ENCODE assay signal across 16 cellular contexts in the genomic region with DNA sequence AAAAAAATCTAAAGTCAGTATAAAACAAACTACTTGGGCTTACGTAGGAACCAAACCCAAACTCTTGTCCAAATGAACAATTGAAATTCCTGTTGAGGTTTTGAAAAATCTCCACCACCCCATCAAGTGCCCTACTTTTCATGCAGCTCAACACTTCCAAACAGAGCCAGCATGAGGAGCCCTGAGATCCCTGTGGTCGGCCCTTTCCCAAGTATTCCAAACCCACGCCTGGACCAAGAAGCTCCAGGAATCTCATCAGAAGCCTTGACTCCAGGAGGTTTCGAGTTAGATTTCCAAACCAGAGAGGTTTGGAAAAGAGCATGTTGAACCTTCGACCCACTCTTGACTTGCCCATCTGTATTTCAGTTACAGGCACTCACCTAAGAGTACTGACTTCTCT.
DNase-seq lines count a peak whose midpoint lies in the region; ATAC-seq, FAIRE-seq and TF ChIP-seq lines count a peak whose summit lies in the region.
"Had no signal": no experiment of that assay in that cellular context is flagged by ENCODE, and none has a peak within 500 bp of the region (broad histone marks: within the 10 kb centered on the region; RNA-seq: fewer than 3 reads in every experiment).

No MANE protein-coding gene starts in this region.

- H3K27ac ChIP-seq in IMR-90 (ENCODE audit: insufficient read depth, low read length), result no peak overlapping the region
- H3K27ac ChIP-seq in keratinocyte (ENCODE audit: control insufficient read depth, insufficient read depth, low read length), result no peak overlapping the region
- no peak overlapping the region for H3K27ac ChIP-seq in foreskin keratinocyte

- CTCF ChIA-PET in IMR-90 (lab: Yijun Ruan, JAX), result no interaction called here

- H2BK120ac ChIP-seq in IMR-90 (ENCODE audit: low read depth, low read length), result peak overlapping the region; percentile 52; the same call in 1 of the 2 replicates

- in situ Hi-C loops in IMR-90 (cut with MboI; ENCODE audit: low sequenced_read_pairs), result no loop called here

- ATAC-seq in IMR-90 (ENCODE audit: low read depth), result no peak
- no peak for ATAC-seq in foreskin keratinocyte

- no peaks in the 10 kb centered on the region for H3K9me3 ChIP-seq in IMR-90 (ENCODE audit: control insufficient read depth, insufficient read depth, low read length)
- no peaks in the 10 kb centered on the region for H3K9me3 ChIP-seq in keratinocyte (ENCODE audit: control insufficient read depth, low read depth, low read length)

- peak overlapping the region; percentile 44; the same call in 1 of the 2 replicates for H2AK5ac ChIP-seq in IMR-90 (ENCODE audit: low read depth, low read length)

- H2BK5ac ChIP-seq in IMR-90 (ENCODE audit: low read depth, low read length, poor library complexity, severe bottlenecking), result peak overlapping the region; percentile 50

- no peak overlapping the region for H4K91ac ChIP-seq in IMR-90 (ENCODE audit: insufficient read depth, low read depth, low read length)

- H3K9ac ChIP-seq in IMR-90 (ENCODE audit: low read depth, low read length) (no peak overlapping the region), keratinocyte (ENCODE audit: control insufficient read depth, extremely low read depth, insufficient read depth, low read length) (no peak overlapping the region)

- H2AK9ac ChIP-seq in IMR-90 (replicated peaks; ENCODE audit: low read depth, low read length, poor library complexity), result no peak overlapping the region

- DNase-seq in IMR-90 (no peak), astrocyte of the hippocampus (ENCODE audit: low read depth, low spot score) (peak; percentile 51), keratinocyte (ENCODE audit: low read depth, low spot score) (no peak), DMS153 treated with DMSO at 0.1 percent for 48 hours (lab: John Stamatoyannopoulos, UW; ENCODE audit: unreplicated experiment) (no peak), foreskin keratinocyte (no peak)
- no peak for DNase-seq in stimulated activated CD4-positive, alpha-beta T cell treated with anti-CD3 and anti-CD28 coated beads, Interleukin-2, amount 100 ng/mL, for 24 hours
- no peak for DNase-seq in activated naive CD4-positive, alpha-beta T cell treated with anti-CD3 and anti-CD28 coated beads, Interleukin-2, amount 50 U/mL, for 16 hours
- DNase-seq: C1 segment of cervical spinal cord; Calu3; CD4-positive, alpha-beta T cell; DMS 273 treated with DMSO at 0.1 percent for 48 hours; DMS79 treated with DMSO at 0.1 percent for 48 hours; EL had no signal

- POLR2A ChIA-PET in IMR-90 (lab: Charles Lee; ENCODE audit: unreplicated experiment), result no interaction called here

- H4K8ac ChIP-seq in IMR-90 (ENCODE audit: low read depth in 2 of 2, low read length in 2 of 2), result peak overlapping the region; percentile 16 to 55; a peak in 1 of 4 replicates

- no peak overlapping the region for H2AFZ ChIP-seq in IMR-90 (replicated peaks; ENCODE audit: low read length, poor library complexity)
- H2AFZ ChIP-seq in keratinocyte (ENCODE audit: control insufficient read depth, low read length), result no peak overlapping the region

- H3K4me1 ChIP-seq in IMR-90 (ENCODE audit: control insufficient read depth, insufficient read depth, low read length) (peaks cover 17% of the 10 kb centered on the region), keratinocyte (ENCODE audit: control insufficient read depth, extremely low read depth, insufficient read depth, low read length) (peaks cover 18% of the 10 kb centered on the region), foreskin keratinocyte (peaks cover 6% of the 10 kb centered on the region)

- H3K23ac ChIP-seq in IMR-90 (ENCODE audit: low read depth, low read length), result no peak overlapping the region

- peak overlapping the region; percentile 60; the same call in 1 of the 2 replicates for H4K5ac ChIP-seq in IMR-90 (ENCODE audit: low read depth, low read length)

- H3K14ac ChIP-seq in IMR-90 (replicated peaks; ENCODE audit: low read depth, low read length), result 0 out of 2 replicates have a peak overlapping the region, but pooled peaks have one; percentile 1

- 93% methylated on average over 2 of the region's 5 CpGs; no CpG with 5 or more reads in 1 of the 2 experiments for WGBS in IMR-90 (ENCODE audit: extremely low coverage in 2 of 2, insufficient read length in 1 of 2), 2 experiments

- BruUV-seq in IMR-90 (replicated peaks; lab: Mats Ljungman, UMichigan), result no TSS peak

- H3K4me2 ChIP-seq in IMR-90 (ENCODE audit: low read depth, low read length) (no peak overlapping the region), keratinocyte (ENCODE audit: control insufficient read depth, extremely low read depth, insufficient read depth, low read depth, low read length) (no peak overlapping the region)

- peak; percentile 17 for FAIRE-seq in keratinocyte (lab: Jason Lieb, UNC)
- FAIRE-seq: GM12892, GM19239, H54 had no signal

- no peak for TF ChIP-seq CTCF in IMR-90 (conservative IDR thresholded peaks at IDR 0.05; ENCODE audit: low read depth, low read length)
- no peak for TF ChIP-seq CTCF in keratinocyte (optimal IDR thresholded peaks at IDR 0.05 in 1 of 3, IDR thresholded peaks at IDR 0.05 in 1 of 3, conservative IDR thresholded peaks at IDR 0.05 in 1 of 3; ENCODE audit: extremely low read depth in 1 of 3, insufficient read depth in 2 of 3, low read length in 3 of 3)
- no peak for TF ChIP-seq CTCF in foreskin keratinocyte (conservative IDR thresholded peaks at IDR 0.05)

- TF ChIP-seq POLR2A in IMR-90 (IDR thresholded peaks at IDR 0.05; ENCODE audit: low read depth, low read length), result no peak

- intact Hi-C loops in IMR-90 (cut with micrococcal nuclease), result no loop called here

- peak overlapping the region; percentile 34; the same call in 1 of the 2 replicates for H3K18ac ChIP-seq in IMR-90 (ENCODE audit: low read depth, low read length)

- no peaks in the 10 kb centered on the region for H3K79me2 ChIP-seq in keratinocyte (ENCODE audit: control insufficient read depth, insufficient read depth, low read length)

- TF ChIP-seq RAD21 in IMR-90 (IDR thresholded peaks at IDR 0.05; ENCODE audit: low read length), result no peak

- no peak overlapping the region for H3K4me3 ChIP-seq in IMR-90 (ENCODE audit: insufficient read depth, low read depth, low read length)
- H3K4me3 ChIP-seq in keratinocyte (ENCODE audit: control insufficient read depth in 2 of 3, extremely low read depth in 1 of 3, insufficient read depth in 2 of 3, low read depth in 1 of 3, low read length in 3 of 3), result no peak overlapping the region

- dilution Hi-C loops in IMR-90 (cut with HindIII; ENCODE audit: low sequenced_read_pairs, unreplicated experiment) (no loop called here), keratinocyte (cut with MboI; ENCODE audit: extremely low pct_ligation_motif_present, low sequenced_read_pairs) (no loop called here)

- H4K20me1 ChIP-seq in IMR-90 (ENCODE audit: insufficient read depth, low read length), result no peaks in the 10 kb centered on the region
- H4K20me1 ChIP-seq in keratinocyte (ENCODE audit: control insufficient read depth, extremely low read depth, insufficient read depth, low read length), result no peaks in the 10 kb centered on the region

- peak overlapping the region; percentile 46 for H2BK20ac ChIP-seq in IMR-90 (ENCODE audit: low read depth, low read length)

- H3K4ac ChIP-seq in IMR-90 (ENCODE audit: low read depth, low read length), result peak overlapping the region; percentile 33; the same call in 1 of the 2 replicates

- H3K56ac ChIP-seq in IMR-90 (ENCODE audit: extremely low read depth, insufficient read depth, low read length), result no peak overlapping the region

- no peaks in the 10 kb centered on the region for H3K27me3 ChIP-seq in IMR-90 (ENCODE audit: control insufficient read depth, insufficient read depth, low read length)
- no peaks in the 10 kb centered on the region for H3K27me3 ChIP-seq in keratinocyte (ENCODE audit: control insufficient read depth, extremely low read depth, insufficient read depth, low read length)
- H3K27me3 ChIP-seq in foreskin keratinocyte, result no peaks in the 10 kb centered on the region

- peaks cover 33 to 64% of the 10 kb centered on the region in 2 experiments for H3K79me1 ChIP-seq in IMR-90 (ENCODE audit: low read depth in 1 of 2, low read length in 2 of 2)

- H3K9me1 ChIP-seq in IMR-90 (ENCODE audit: insufficient read depth, low read length) (peaks cover 13% of the 10 kb centered on the region), keratinocyte (ENCODE audit: control insufficient read depth, extremely low read depth, insufficient read depth, low read length) (no peaks in the 10 kb centered on the region)

- H3K36me3 ChIP-seq in IMR-90 (ENCODE audit: control insufficient read depth, insufficient read depth, low read length), result peaks cover 19% of the 10 kb centered on the region
- H3K36me3 ChIP-seq in keratinocyte (ENCODE audit: control insufficient read depth in 2 of 2, extremely low read depth in 1 of 2, insufficient read depth in 2 of 2, low read length in 2 of 2), result no peaks in the 10 kb centered on the region

- H2BK15ac ChIP-seq in IMR-90 (ENCODE audit: low read depth, low read length), result 0 out of 3 replicates have a peak overlapping the region, but pooled peaks have one; percentile 30

TF ChIP-seq in IMR-90, 13 proteins besides CTCF, POLR2A, EP300 and RAD21:
- TF ChIP-seq MXI1 (IDR thresholded peaks at IDR 0.05; ENCODE audit: borderline replicate concordance, low read depth, low read length), result no peak
- TF ChIP-seq, protein P1, sequence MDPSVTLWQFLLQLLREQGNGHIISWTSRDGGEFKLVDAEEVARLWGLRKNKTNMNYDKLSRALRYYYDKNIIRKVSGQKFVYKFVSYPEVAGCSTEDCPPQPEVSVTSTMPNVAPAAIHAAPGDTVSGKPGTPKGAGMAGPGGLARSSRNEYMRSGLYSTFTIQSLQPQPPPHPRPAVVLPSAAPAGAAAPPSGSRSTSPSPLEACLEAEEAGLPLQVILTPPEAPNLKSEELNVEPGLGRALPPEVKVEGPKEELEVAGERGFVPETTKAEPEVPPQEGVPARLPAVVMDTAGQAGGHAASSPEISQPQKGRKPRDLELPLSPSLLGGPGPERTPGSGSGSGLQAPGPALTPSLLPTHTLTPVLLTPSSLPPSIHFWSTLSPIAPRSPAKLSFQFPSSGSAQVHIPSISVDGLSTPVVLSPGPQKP (IDR thresholded peaks at IDR 0.05; ENCODE audit: borderline replicate concordance, low read depth, low read length), result no peak
- no peak for TF ChIP-seq RCOR1 (IDR thresholded peaks at IDR 0.05; ENCODE audit: insufficient replicate concordance, low read length)
- no peak for TF ChIP-seq NFE2L2 (IDR thresholded peaks at IDR 0.05; ENCODE audit: low read depth, low read length)
- no peak for TF ChIP-seq MAZ (IDR thresholded peaks at IDR 0.05; ENCODE audit: borderline replicate concordance, low read depth, low read length)
